ENCODE assay signal across 1 cellular context in the genomic region with DNA sequence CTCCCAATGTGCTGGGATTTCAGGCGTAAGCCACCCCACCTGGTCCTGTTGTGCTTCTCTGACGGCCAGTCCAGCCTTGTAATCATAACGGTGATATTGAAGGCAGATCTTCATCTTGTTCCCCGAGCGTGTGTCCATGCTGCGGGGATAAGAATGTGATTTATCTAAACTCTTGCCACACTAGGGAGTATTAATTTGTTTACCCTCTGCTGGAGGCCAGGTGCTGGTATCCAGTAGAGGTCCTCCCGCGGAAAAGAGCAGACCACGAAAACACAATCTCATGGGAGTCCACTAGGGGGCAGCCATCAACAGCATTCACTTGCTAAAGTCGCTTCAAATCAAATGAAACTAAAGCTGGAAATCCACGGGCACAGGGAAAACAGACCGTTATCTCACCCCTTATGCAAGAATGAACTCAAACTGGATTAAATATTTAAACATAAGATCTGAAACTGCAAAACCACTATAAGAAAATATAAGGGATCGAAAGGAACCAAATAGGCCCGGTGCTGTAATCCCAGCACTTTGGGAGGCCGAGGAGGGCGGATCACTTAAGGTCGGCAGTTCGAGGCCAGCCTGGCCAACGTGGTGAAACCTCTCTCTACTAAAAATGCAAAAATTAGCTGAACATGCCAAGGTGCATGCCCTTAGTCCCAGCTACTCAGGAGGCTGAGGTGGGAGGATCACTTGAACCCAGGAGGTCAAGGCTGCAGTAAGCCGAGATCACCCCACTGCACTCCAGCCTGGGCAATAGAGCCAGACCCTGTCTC.
TF ChIP-seq lines count a peak whose summit lies in the region.

No MANE protein-coding gene starts in this region.

TF ChIP-seq in K562, 482 proteins besides CTCF, POLR2A, EP300 and RAD21 (continued from another document):
- TF ChIP-seq, protein P1, sequence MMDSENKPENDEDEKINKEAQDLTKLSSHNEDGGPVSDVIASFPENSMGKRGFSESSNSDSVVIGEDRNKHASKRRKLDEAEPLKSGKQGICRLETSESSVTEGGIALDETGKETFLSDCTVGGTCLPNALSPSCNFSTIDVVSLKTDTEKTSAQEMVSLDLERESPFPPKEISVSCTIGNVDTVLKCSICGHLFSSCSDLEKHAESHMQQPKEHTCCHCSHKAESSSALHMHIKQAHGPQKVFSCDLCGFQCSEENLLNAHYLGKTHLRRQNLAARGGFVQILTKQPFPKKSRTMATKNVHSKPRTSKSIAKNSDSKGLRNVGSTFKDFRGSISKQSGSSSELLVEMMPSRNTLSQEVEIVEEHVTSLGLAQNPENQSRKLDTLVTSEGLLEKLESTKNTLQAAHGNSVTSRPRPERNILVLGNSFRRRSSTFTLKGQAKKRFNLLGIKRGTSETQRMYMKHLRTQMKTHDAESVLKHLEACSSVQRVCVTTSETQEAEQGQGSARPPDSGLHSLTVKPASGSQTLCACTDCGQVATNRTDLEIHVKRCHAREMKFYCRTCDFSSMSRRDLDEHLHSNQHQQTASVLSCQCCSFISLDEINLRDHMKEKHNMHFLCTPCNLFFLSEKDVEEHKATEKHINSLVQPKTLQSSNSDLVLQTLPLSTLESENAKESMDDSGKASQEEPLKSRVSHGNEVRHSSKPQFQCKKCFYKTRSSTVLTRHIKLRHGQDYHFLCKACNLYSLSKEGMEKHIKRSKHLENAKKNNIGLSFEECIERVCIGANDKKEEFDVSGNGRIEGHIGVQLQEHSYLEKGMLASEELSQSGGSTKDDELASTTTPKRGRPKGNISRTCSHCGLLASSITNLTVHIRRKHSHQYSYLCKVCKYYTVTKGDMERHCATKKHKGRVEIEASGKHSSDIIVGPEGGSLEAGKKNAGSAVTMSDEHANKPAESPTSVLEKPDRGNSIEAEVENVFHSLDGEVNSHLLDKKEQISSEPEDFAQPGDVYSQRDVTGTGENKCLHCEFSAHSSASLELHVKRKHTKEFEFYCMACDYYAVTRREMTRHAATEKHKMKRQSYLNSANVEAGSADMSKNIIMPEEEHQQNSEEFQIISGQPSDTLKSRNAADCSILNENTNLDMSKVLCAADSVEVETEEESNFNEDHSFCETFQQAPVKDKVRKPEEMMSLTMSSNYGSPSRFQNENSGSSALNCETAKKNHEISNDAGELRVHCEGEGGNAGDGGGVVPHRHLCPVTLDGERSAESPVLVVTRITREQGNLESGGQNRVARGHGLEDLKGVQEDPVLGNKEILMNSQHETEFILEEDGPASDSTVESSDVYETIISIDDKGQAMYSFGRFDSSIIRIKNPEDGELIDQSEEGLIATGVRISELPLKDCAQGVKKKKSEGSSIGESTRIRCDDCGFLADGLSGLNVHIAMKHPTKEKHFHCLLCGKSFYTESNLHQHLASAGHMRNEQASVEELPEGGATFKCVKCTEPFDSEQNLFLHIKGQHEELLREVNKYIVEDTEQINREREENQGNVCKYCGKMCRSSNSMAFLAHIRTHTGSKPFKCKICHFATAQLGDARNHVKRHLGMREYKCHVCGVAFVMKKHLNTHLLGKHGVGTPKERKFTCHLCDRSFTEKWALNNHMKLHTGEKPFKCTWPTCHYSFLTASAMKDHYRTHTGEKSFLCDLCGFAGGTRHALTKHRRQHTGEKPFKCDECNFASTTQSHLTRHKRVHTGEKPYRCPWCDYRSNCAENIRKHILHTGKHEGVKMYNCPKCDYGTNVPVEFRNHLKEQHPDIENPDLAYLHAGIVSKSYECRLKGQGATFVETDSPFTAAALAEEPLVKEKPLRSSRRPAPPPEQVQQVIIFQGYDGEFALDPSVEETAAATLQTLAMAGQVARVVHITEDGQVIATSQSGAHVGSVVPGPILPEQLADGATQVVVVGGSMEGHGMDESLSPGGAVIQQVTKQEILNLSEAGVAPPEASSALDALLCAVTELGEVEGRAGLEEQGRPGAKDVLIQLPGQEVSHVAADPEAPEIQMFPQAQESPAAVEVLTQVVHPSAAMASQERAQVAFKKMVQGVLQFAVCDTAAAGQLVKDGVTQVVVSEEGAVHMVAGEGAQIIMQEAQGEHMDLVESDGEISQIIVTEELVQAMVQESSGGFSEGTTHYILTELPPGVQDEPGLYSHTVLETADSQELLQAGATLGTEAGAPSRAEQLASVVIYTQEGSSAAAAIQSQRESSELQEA (IDR thresholded peaks at IDR 0.05; ENCODE audit: low read depth) = no peak
- no peak for TF ChIP-seq NCOR1 (IDR thresholded peaks at IDR 0.05)
TF ChIP-seq in K562: peak in this region for 21.
